30 cellular contexts compared by ENCODE assay signal in the genomic region with DNA sequence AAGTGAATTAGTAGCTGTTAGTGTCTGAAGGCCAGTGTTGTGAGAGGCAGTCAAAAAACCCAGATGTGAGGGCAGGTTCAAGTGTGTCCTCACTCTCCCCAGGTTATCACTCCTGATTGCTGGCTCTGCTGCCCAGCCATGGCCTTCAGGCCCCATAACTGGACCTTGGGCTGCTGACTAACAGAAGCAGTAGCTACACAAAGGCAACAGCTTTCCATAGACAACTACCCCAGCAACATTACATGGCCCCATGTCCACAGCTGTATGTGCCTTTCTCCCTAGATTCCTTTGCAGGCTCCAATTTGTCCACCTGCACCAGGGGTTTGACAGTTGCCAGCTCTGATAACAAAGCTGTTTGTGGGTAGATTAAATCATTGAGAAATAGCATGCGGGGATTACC.
A peak's percentile ranks its signal among the peaks of the same experiment; 100 is the strongest.
DNase-seq lines count a peak whose midpoint lies in the region; ATAC-seq and TF ChIP-seq lines count a peak whose summit lies in the region.
"Had no signal": no experiment of that assay in that cellular context is flagged by ENCODE, and none has a peak within 500 bp of the region (broad histone marks: within the 10 kb centered on the region; RNA-seq: fewer than 3 reads in every experiment).

No MANE protein-coding gene starts in this region.

- intact Hi-C loops in mammary epithelial cell (cut with micrococcal nuclease) (no loop called here), MCF 10A (cut with micrococcal nuclease) (loop anchor here (10.0 kb wide), 1 partner anchor 110 kb away; no protein-coding TSS in a partner anchor), right lobe of liver (cut with DNase I) (no loop called here)

- H3K4me3 Mint-ChIP-seq in MCF 10A (ENCODE audit: unreplicated experiment), result no peak overlapping the region
- H3K4me3 Mint-ChIP-seq in endodermal cell, result no peak overlapping the region
- H3K4me3 Mint-ChIP-seq: CD14-positive monocyte; CD8-positive, alpha-beta memory T cell had no signal

- BruUV-seq in mammary epithelial cell (replicated peaks; lab: Mats Ljungman, UMichigan), result no TSS peak
- no TSS peak for BruUV-seq in MCF 10A (replicated peaks; lab: Mats Ljungman, UMichigan)

- H3K27ac ChIP-seq in mammary epithelial cell (ENCODE audit: insufficient read depth, low read depth, low read length) (no peak overlapping the region), endodermal cell (ENCODE audit: low read depth, low read length) (no peak overlapping the region), right lobe of liver (no peak overlapping the region)
- H3K27ac ChIP-seq: HL-60, KMS-11, SK-N-MC had no signal

- H3K27me3 Mint-ChIP-seq in MCF 10A (ENCODE audit: insufficient read depth, unreplicated experiment) (no peaks in the 10 kb centered on the region), endodermal cell (ENCODE audit: insufficient read depth) (no peaks in the 10 kb centered on the region)

- no peak overlapping the region for H3K27ac Mint-ChIP-seq in MCF 10A (ENCODE audit: low read depth, unreplicated experiment)
- peak overlapping the region; percentile 43 for H3K27ac Mint-ChIP-seq in endodermal cell
- H3K27ac Mint-ChIP-seq: CD14-positive monocyte had no signal

- no peak overlapping the region for H3K9ac ChIP-seq in mammary epithelial cell (ENCODE audit: insufficient read depth, low read length)
- H3K9ac ChIP-seq in endodermal cell (ENCODE audit: extremely low read depth, low read length, poor library complexity, severe bottlenecking), result no peak overlapping the region
- H3K9ac ChIP-seq: KMS-11 had no signal

- DNase-seq in mammary epithelial cell (no peak), MCF 10A (ENCODE audit: unreplicated experiment) (no peak), endodermal cell (peak; percentile 45), right lobe of liver (no peak), NCI-H2029 (lab: John Stamatoyannopoulos, UW) (no peak)
- no peak for DNase-seq in activated T-cell treated with anti-CD3 and anti-CD28 coated beads, Interleukin-2, amount 50 U/mL, for 1 hour
- DNase-seq: 8988T; ACHN; BE2C; CD8-positive, alpha-beta memory T cell; DMS 273 treated with DMSO at 0.1 percent for 48 hours; DMS79; EL; GDM1; H7; NCI-H1092; NCI-H1417 treated with DMSO at 0.1 percent for 48 hours; NCI-H1694 treated with DMSO at 0.1 percent for 48 hours; NCI-H2081 treated with DMSO at 0.1 percent for 48 hours; NCI-H2171; NCI-H226; NCI-H510A; NCI-H69; SIG-M5 had no signal

- peak in 3 of 4 donors; percentile 5 to 34 (median 13) for ATAC-seq in right lobe of liver
- no peak for ATAC-seq in HG03135 (IDR thresholded peaks at IDR 0.05; ENCODE audit: unreplicated experiment)
- ATAC-seq in HG02610 (IDR thresholded peaks at IDR 0.05; ENCODE audit: unreplicated experiment), result no peak

- POLR2A ChIA-PET in MCF 10A (lab: Yijun Ruan, JAX), result interaction anchor here (0.6 to 0.7 kb wide), 2 partner anchors 98 to 102 kb away, joined by 3 read pairs; no protein-coding TSS in a partner anchor

- H3K4me1 ChIP-seq in mammary epithelial cell (ENCODE audit: insufficient read depth, low read length) (no peaks in the 10 kb centered on the region), endodermal cell (ENCODE audit: control insufficient read depth, insufficient read depth, low read length) (no peaks in the 10 kb centered on the region), right lobe of liver (peaks cover 0 to 24% (median 5%) of the 10 kb centered on the region in 4 donors)
- H3K4me1 ChIP-seq: BE2C had no signal

- H3K36me3 Mint-ChIP-seq in MCF 10A (ENCODE audit: insufficient read depth, unreplicated experiment) (no peaks in the 10 kb centered on the region), endodermal cell (ENCODE audit: low read depth) (no peaks in the 10 kb centered on the region)
- H3K36me3 Mint-ChIP-seq: CD14-positive monocyte; CD8-positive, alpha-beta memory T cell had no signal

- no peak for TF ChIP-seq CTCF in mammary epithelial cell (conservative IDR thresholded peaks at IDR 0.05 in 1 of 2, IDR thresholded peaks at IDR 0.05 in 1 of 2; ENCODE audit: extremely low read depth in 1 of 2, insufficient read depth in 1 of 2, low read depth in 1 of 2, low read length in 2 of 2)
- TF ChIP-seq CTCF in MCF 10A (IDR thresholded peaks at IDR 0.05; ENCODE audit: unreplicated experiment), result no peak
- no peak for TF ChIP-seq CTCF in endodermal cell (conservative IDR thresholded peaks at IDR 0.05)
- TF ChIP-seq CTCF in right lobe of liver (IDR thresholded peaks at IDR 0.05), result no peak

- peak overlapping the region; percentile 37 for H2AFZ ChIP-seq in mammary epithelial cell (ENCODE audit: low read depth, low read length)

- no peak overlapping the region for H3K4me3 ChIP-seq in mammary epithelial cell (replicated peaks in 1 of 3; ENCODE audit: insufficient read depth in 1 of 3, low read depth in 2 of 3, low read length in 3 of 3)
- H3K4me3 ChIP-seq in endodermal cell (ENCODE audit: low read length), result no peak overlapping the region
- no peak overlapping the region for H3K4me3 ChIP-seq in right lobe of liver
- H3K4me3 ChIP-seq: SK-N-MC had no signal

- H3K4me1 Mint-ChIP-seq in MCF 10A (ENCODE audit: insufficient read depth, unreplicated experiment), result peaks cover 10% of the 10 kb centered on the region
- peaks cover 9% of the 10 kb centered on the region for H3K4me1 Mint-ChIP-seq in endodermal cell
- H3K4me1 Mint-ChIP-seq: CD14-positive monocyte; CD8-positive, alpha-beta memory T cell had no signal

- no peaks in the 10 kb centered on the region for H3K79me2 ChIP-seq in mammary epithelial cell (ENCODE audit: insufficient read depth, low read length)

- in situ Hi-C loops in mammary epithelial cell (cut with MboI; ENCODE audit: low sequenced_read_pairs in 2 of 2), result no loop called here

- H3K36me3 ChIP-seq in mammary epithelial cell (ENCODE audit: insufficient read depth, low read length) (no peaks in the 10 kb centered on the region), endodermal cell (ENCODE audit: control insufficient read depth, insufficient read depth, low read length) (no peaks in the 10 kb centered on the region), right lobe of liver (no peaks in the 10 kb centered on the region)
- H3K36me3 ChIP-seq: BE2C had no signal

- dilution Hi-C loops in mammary epithelial cell (cut with HindIII; ENCODE audit: low sequenced_read_pairs), result no loop called here

- CTCF ChIA-PET in mammary epithelial cell (lab: Charles Lee; ENCODE audit: low non-redundant PET) (no interaction called here), MCF 10A (lab: Yijun Ruan, JAX) (interaction anchor here (0.7 kb wide), 1 partner anchor 135 kb away, joined by 3 read pairs; no protein-coding TSS in a partner anchor)

- H3K27me3 ChIP-seq in mammary epithelial cell (ENCODE audit: insufficient read depth, low read length), result no peaks in the 10 kb centered on the region
- no peaks in the 10 kb centered on the region for H3K27me3 ChIP-seq in endodermal cell (ENCODE audit: control insufficient read depth, insufficient read depth, low read length, poor library complexity, severe bottlenecking)
- no peaks in the 10 kb centered on the region for H3K27me3 ChIP-seq in right lobe of liver
- H3K27me3 ChIP-seq: BE2C had no signal

- no peak for TF ChIP-seq POLR2A in right lobe of liver (IDR thresholded peaks at IDR 0.05)

- WGBS in mammary epithelial cell (ENCODE audit: low coverage, missing lambda C conversion rate), result 94% methylated on average over 1 of the region's 1 CpG
- 88% methylated on average over 1 of the region's 1 CpG; no CpG with 5 or more reads in 1 of the 2 experiments for WGBS in endodermal cell (ENCODE audit: insufficient coverage in 1 of 2, insufficient read length in 1 of 2), 2 experiments
- 42% methylated on average over 1 of the region's 1 CpG for WGBS in right lobe of liver (ENCODE audit: insufficient coverage, low coverage, low lambda C conversion rate, missing lambda C conversion rate)

- H3K9me3 Mint-ChIP-seq in MCF 10A (ENCODE audit: unreplicated experiment), result no peaks in the 10 kb centered on the region
- no peaks in the 10 kb centered on the region for H3K9me3 Mint-ChIP-seq in endodermal cell
- H3K9me3 Mint-ChIP-seq: CD8-positive, alpha-beta memory T cell had no signal

- H3K9me3 ChIP-seq in mammary epithelial cell (replicated peaks; ENCODE audit: insufficient read depth, low read length) (no peaks in the 10 kb centered on the region), endodermal cell (ENCODE audit: control insufficient read depth, low read length) (no peaks in the 10 kb centered on the region), right lobe of liver (no peaks in the 10 kb centered on the region)
- H3K9me3 ChIP-seq: BE2C had no signal

- H4K20me1 ChIP-seq in mammary epithelial cell (ENCODE audit: insufficient read depth, low read length), result no peaks in the 10 kb centered on the region

- H3K4me2 ChIP-seq in mammary epithelial cell (ENCODE audit: insufficient read depth, low read depth, low read length), result no peak overlapping the region
- H3K4me2 ChIP-seq: KMS-11 had no signal

Comparison
In these comparisons a context has a peak if more than half of its experiments do, and no peak if none do; other contexts are left out.
1. ATAC-seq: peak in right lobe of liver (3 of 4); none in HG03135 (single experiment) and HG02610 (single experiment).